ENCODE assay signal across 8 cellular contexts in genomic region chr11:115334932-115335788, GRCh38.
DNase-seq lines count a peak whose midpoint lies in the region; ATAC-seq and TF ChIP-seq lines count a peak whose summit lies in the region.

No MANE protein-coding gene starts in this region.

- H3K4me1 ChIP-seq in foreskin keratinocyte: no peaks in the 10 kb centered on the region
- no peaks in the 10 kb centered on the region for H3K4me1 ChIP-seq in thoracic aorta (ENCODE audit: control insufficient read depth in 1 of 2, low read depth in 2 of 2)

- no peak for ATAC-seq in foreskin keratinocyte
- no peak for ATAC-seq in thoracic aorta (ENCODE audit: insufficient number of reproducible peaks, low FRiP score, low read depth)
- no peak for ATAC-seq in GM19023 (IDR thresholded peaks at IDR 0.05; ENCODE audit: unreplicated experiment)

- H3K9me3 ChIP-seq in thoracic aorta: no peaks in the 10 kb centered on the region

- no peak overlapping the region for H3K27ac ChIP-seq in foreskin keratinocyte
- H3K27ac ChIP-seq in thoracic aorta: no peak overlapping the region

- DNase-seq in AG09319 (ENCODE audit: extremely low read depth, low read depth) (no peak), HCEC 1CT (peak; percentile 18), RKO (ENCODE audit: low spot score) (peak; percentile 49), foreskin keratinocyte (peak in 1 of 2 donors; percentile 26), thoracic aorta (ENCODE audit: low spot score) (no peak), islet precursor cell (no peak)
- no peak for DNase-seq in stimulated activated naive CD4-positive, alpha-beta T cell (lab: John Stamatoyannopoulos, UW)

- H3K27me3 ChIP-seq in foreskin keratinocyte (no peaks in the 10 kb centered on the region), thoracic aorta (replicated peaks; ENCODE audit: insufficient read depth) (no peaks in the 10 kb centered on the region)

- no peak overlapping the region for H3K4me3 ChIP-seq in thoracic aorta

- no peaks in the 10 kb centered on the region for H3K36me3 ChIP-seq in thoracic aorta

- peak; percentile 64 for TF ChIP-seq CTCF in AG09319 (IDR thresholded peaks at IDR 0.05; ENCODE audit: low read depth, low read length)
- TF ChIP-seq CTCF in foreskin keratinocyte (conservative IDR thresholded peaks at IDR 0.05): peak; percentile 79
- peak; percentile 54 for TF ChIP-seq CTCF in thoracic aorta (IDR thresholded peaks at IDR 0.05)

Comparison
In these comparisons a context has a peak if more than half of its experiments do, and no peak if none do; other contexts are left out.
1. DNase-seq: peak in HCEC 1CT (single experiment) and RKO (single experiment); none in AG09319 (single experiment), thoracic aorta (single experiment), islet precursor cell (single experiment) and stimulated activated naive CD4-positive, alpha-beta T cell (0 of 6).
2. Peak in every context shown above with its lines, with median percentiles within 50 percentile points of each other: CTCF ChIP-seq.